ENCODE assay signal across 8 cellular contexts in the genomic region with DNA sequence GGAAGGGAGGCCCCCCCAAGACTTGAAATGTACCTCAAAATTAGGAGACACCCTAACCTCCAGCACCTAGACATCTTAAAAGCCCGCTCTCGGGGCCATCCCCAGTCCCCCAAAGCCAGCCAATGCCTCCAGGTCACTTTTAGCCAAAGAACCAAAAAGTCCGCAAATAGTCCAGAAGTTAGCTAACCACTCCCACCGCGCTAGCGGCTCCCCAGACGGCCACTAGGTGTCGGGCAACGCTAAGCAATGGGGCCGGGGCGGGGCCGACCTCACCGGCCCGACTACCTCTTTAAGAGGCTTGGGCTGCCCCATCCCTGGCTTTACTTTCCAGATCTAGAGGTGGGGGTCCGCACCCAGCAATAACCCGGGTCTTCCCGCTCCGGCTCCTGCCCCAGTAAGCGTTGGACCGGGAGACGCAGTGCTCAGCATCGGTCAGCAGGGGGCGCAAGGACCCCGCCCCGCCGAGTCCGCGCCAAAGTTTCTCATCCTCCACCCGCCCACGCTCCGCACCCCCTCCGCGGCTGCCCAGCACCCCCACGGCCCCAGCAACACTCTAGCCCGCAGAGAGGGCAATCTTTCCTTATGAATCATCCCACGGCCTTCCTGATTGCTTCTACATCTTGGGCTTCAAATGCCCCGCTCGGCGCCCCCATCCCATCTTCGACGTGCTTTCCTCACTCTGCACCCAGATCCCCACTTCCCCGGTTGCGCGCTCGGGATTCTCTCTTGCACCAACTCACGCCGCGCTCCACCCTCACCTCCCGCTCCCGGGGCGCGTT.
A peak's percentile ranks its signal among the peaks of the same experiment; 100 is the strongest.
DNase-seq lines count a peak whose midpoint lies in the region; ATAC-seq lines count a peak whose summit lies in the region.

No MANE protein-coding gene starts in this region.

- H3K4me3 ChIP-seq in GM08714 (ENCODE audit: low read length) = peak overlapping the region; percentile 17; the same call in 1 of the 2 replicates

- DNase-seq in NCI-H226 (peak; percentile 87), cerebellar cortex (ENCODE audit: low spot score) (peak; percentile 82), kidney glomerular epithelial cell (lab: John Stamatoyannopoulos, UW) (peak; percentile 95)
- peak; percentile 83 for DNase-seq in activated CD4-positive, CD25-positive, alpha-beta regulatory T cell treated with anti-CD3 and anti-CD28 coated beads, Interleukin-2, amount 50 U/mL, for 72 hours
- DNase-seq in stimulated activated CD4-positive, alpha-beta T cell treated with anti-CD3 and anti-CD28 coated beads, Interleukin-15, amount 100 ng/mL, for 48 hours (ENCODE audit: low read depth in 2 of 2) = peak; percentile 65 to 79

- ATAC-seq in HG02870 (IDR thresholded peaks at IDR 0.05; ENCODE audit: unreplicated experiment) (peak; percentile 71), HG02884 (IDR thresholded peaks at IDR 0.05; ENCODE audit: unreplicated experiment) (no peak)
